ENCODE assay signal across 9 cellular contexts in genomic region chr10:74871595-74872382, GRCh38. TPM values are rescaled to one million over a fixed set of nuclear protein-coding genes. Genes with fewer than 3 reads are reported as not detected.
A peak's percentile ranks its signal among the peaks of the same experiment; 100 is the strongest.
DNase-seq lines count a peak whose midpoint lies in the region; ATAC-seq, FAIRE-seq and TF ChIP-seq lines count a peak whose summit lies in the region.
"Had no signal": no experiment of that assay in that cellular context is flagged by ENCODE, and none has a peak within 500 bp of the region (broad histone marks: within the 10 kb centered on the region; RNA-seq: fewer than 3 reads in every experiment).

No MANE protein-coding gene starts in this region.

- ATAC-seq in GM18508 (IDR thresholded peaks at IDR 0.05; ENCODE audit: insufficient read depth, unreplicated experiment), result peak; percentile 70
- peak; percentile 91 for ATAC-seq in GM21447 (IDR thresholded peaks at IDR 0.05; ENCODE audit: unreplicated experiment)
- peak; percentile 84 for ATAC-seq in HG03521 (IDR thresholded peaks at IDR 0.05; ENCODE audit: unreplicated experiment)

- no peaks in the 10 kb centered on the region for H3K27me3 Mint-ChIP-seq in immature natural killer cell (ENCODE audit: low read depth in 3 of 3)

- H3K27ac ChIP-seq in kidney (ENCODE audit: low read depth in 2 of 2, low read length in 2 of 2), result no peak overlapping the region

- DNase-seq in immature natural killer cell (no peak), NCI-H748 treated with DMSO at 0.1 percent for 48 hours (lab: John Stamatoyannopoulos, UW) (no peak), DMS53 (lab: John Stamatoyannopoulos, UW) (no peak), kidney (no peak), SIG-M5 (lab: John Stamatoyannopoulos, UW) (no peak)

- H3K9ac ChIP-seq in kidney (ENCODE audit: low read length in 2 of 2), result no peak overlapping the region

- no peak overlapping the region for H3K4me3 ChIP-seq in kidney (ENCODE audit: low read length in 2 of 2)
- H3K4me3 ChIP-seq: lung had no signal

- FAIRE-seq in kidney (lab: Jason Lieb, UNC), result no peak

- peak overlapping the region; percentile 41 to 69 (median 46) for H3K4me3 Mint-ChIP-seq in immature natural killer cell

- no peak for TF ChIP-seq CTCF in kidney (IDR thresholded peaks at IDR 0.05; ENCODE audit: borderline replicate concordance, extremely low read depth, insufficient read depth)

- intact Hi-C loops in kidney (cut with DNase I), result no loop called here

- no peaks in the 10 kb centered on the region for H3K9me3 Mint-ChIP-seq in immature natural killer cell

- H3K9me3 ChIP-seq in kidney (ENCODE audit: control insufficient read depth in 1 of 2, low read length in 2 of 2), result no peaks in the 10 kb centered on the region

- H3K27ac Mint-ChIP-seq in immature natural killer cell, result peak overlapping the region; percentile 42 to 91 (median 76)

- no peaks in the 10 kb centered on the region for H3K4me1 ChIP-seq in kidney (ENCODE audit: control insufficient read depth in 1 of 2, insufficient read depth in 1 of 2, low read depth in 1 of 2, low read length in 2 of 2)

- H3K4me1 Mint-ChIP-seq in immature natural killer cell, result peaks cover 56 to 78% of the 10 kb centered on the region in 2 donors

- H3K36me3 ChIP-seq in kidney (ENCODE audit: control insufficient read depth in 1 of 2, insufficient read depth in 2 of 2, low read length in 2 of 2), result no peaks in the 10 kb centered on the region

- H3K36me3 Mint-ChIP-seq in immature natural killer cell, result no peaks in the 10 kb centered on the region

RNA-seq across cellular contexts. Expression of gene KAT6B, which starts 45.4 kb away (rescaled TPM):
- polyA plus RNA-seq in immature natural killer cell (10 to 100 TPM in 2 of 3 donors, 1 to 10 TPM in 1; 9.9 to 55.7 (median 20.2) TPM), kidney (ENCODE audit: insufficient read depth, low read depth, low replicate concordance) (2.9 TPM)
- total RNA-seq in kidney, result 34.2 TPM
